Comparison of ENCODE assay signal across 26 cellular contexts in genomic region chr4:156335721-156336120, GRCh38.
"Had no signal": no experiment of that assay in that cellular context is flagged by ENCODE, and none has a peak within 500 bp of the region (broad histone marks: within the 10 kb centered on the region; RNA-seq: fewer than 3 reads in every experiment).

No MANE protein-coding gene starts in this region.

- H3K4me1 ChIP-seq: lower lobe of right lung, parathyroid adenoma, right lobe of liver, suprapubic skin, upper lobe of right lung, uterus had no signal

- H3K9ac ChIP-seq: parathyroid adenoma had no signal

- DNase-seq: cortex of kidney; dorsolateral prefrontal cortex; effector CD4-positive, alpha-beta T cell; hypothalamus; immature natural killer cell; left ventricle myocardium superior; lower lobe of right lung; mucosa of descending colon; naive B cell; right lobe of liver; stimulated activated CD4-positive, alpha-beta T cell treated with anti-CD3 and anti-CD28 coated beads, Interleukin-12 subunit alpha, Interleukin-12 subunit beta, amount 100 ng/mL, for 4 hours; stimulated activated CD4-positive, alpha-beta T cell treated with anti-CD3 and anti-CD28 coated beads, Interleukin-1b, Interleukin-23, amount 100 ng/mL, for 48 hours; stimulated activated CD4-positive, alpha-beta T cell treated with anti-CD3 and anti-CD28 coated beads, Interleukin-4, amount 100 ng/mL, for 1 hour; stimulated activated CD8-positive, alpha-beta memory T cell treated with anti-CD3 and anti-CD28 coated beads, Interleukin-4, amount 100 ng/mL, for 48 hours; stimulated activated naive CD4-positive, alpha-beta T cell; stimulated activated naive CD8-positive, alpha-beta T cell treated with anti-CD3 and anti-CD28 coated beads, Interleukin-15, amount 100 ng/mL, for 72 hours; transverse colon; upper lobe of right lung; uterus had no signal

- H3K4me2 ChIP-seq: smooth muscle cell had no signal

- H3K79me2 ChIP-seq: parathyroid adenoma had no signal

- H3K4me3 ChIP-seq: dorsolateral prefrontal cortex, lower lobe of right lung, mucosa of descending colon, right lobe of liver, smooth muscle cell, suprapubic skin, transverse colon, upper lobe of right lung, uterus had no signal

- H3K27ac ChIP-seq: dorsolateral prefrontal cortex, epithelial cell of prostate, lower lobe of right lung, neutrophil, parathyroid adenoma, right lobe of liver, suprapubic skin, transverse colon, upper lobe of right lung, uterus had no signal

- H3K9me3 ChIP-seq: lower lobe of right lung, mucosa of descending colon, neutrophil, right lobe of liver, suprapubic skin, transverse colon, upper lobe of right lung, uterus had no signal

- H3K27me3 ChIP-seq: dorsolateral prefrontal cortex, neutrophil, right lobe of liver, suprapubic skin, transverse colon, upper lobe of right lung, uterus had no signal

- H2AFZ ChIP-seq: parathyroid adenoma had no signal

- ATAC-seq: esophagus mucosa; left ventricle myocardium superior; lower lobe of right lung; mucosa of descending colon; natural killer cell treated with Interleukin-12 subunit alpha and Interleukin-12 subunit beta and Interleukin-15 and Interleukin-18, amount 100 ng/mL, for 72 hours; right lobe of liver; stimulated activated naive CD8-positive, alpha-beta T cell treated with anti-CD3 and anti-CD28 coated beads, Interleukin-15, amount 100 ng/mL, for 72 hours; upper lobe of right lung had no signal

- H3K36me3 ChIP-seq: lower lobe of right lung, neutrophil, right lobe of liver, suprapubic skin, transverse colon, upper lobe of right lung, uterus had no signal
